Comparison of ENCODE assay signal across 1 cellular context in the genomic region with DNA sequence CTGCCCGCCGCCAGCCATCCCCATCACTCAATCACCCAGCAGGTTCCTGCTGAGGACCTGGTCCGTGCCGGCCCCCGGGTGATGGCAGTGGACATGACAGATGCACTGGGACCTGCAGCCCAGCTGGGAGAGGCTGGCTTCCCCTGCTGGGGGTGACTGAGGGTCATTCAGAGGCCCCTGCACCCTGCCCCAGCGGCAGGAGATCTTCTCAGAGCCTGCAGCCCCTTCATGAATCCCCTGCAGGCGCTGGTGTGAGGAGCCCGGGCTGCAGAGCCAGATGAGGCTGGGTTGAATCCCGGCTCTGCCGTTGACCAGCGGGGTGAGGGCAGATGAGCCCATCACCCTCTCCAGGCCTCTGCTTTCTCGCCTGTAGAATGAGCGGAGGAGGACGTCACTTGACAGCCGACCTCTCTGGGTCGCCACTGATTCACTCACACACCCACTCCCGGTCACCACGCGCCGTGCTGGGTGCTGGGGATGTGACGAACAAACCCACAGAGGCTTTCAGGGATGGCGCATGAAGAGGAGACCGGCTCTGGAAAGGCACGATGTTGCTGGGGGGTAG.
A peak's percentile ranks its signal among the peaks of the same experiment; 100 is the strongest.
TF ChIP-seq lines count a peak whose summit lies in the region.

No MANE protein-coding gene starts in this region.

TF ChIP-seq in K562, 482 proteins besides CTCF, POLR2A, EP300 and RAD21:
- TF ChIP-seq, protein P1, sequence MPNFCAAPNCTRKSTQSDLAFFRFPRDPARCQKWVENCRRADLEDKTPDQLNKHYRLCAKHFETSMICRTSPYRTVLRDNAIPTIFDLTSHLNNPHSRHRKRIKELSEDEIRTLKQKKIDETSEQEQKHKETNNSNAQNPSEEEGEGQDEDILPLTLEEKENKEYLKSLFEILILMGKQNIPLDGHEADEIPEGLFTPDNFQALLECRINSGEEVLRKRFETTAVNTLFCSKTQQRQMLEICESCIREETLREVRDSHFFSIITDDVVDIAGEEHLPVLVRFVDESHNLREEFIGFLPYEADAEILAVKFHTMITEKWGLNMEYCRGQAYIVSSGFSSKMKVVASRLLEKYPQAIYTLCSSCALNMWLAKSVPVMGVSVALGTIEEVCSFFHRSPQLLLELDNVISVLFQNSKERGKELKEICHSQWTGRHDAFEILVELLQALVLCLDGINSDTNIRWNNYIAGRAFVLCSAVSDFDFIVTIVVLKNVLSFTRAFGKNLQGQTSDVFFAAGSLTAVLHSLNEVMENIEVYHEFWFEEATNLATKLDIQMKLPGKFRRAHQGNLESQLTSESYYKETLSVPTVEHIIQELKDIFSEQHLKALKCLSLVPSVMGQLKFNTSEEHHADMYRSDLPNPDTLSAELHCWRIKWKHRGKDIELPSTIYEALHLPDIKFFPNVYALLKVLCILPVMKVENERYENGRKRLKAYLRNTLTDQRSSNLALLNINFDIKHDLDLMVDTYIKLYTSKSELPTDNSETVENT (CRISPR knock-in tag; IDR thresholded peaks at IDR 0.05): no peak
- TF ChIP-seq, protein P2, sequence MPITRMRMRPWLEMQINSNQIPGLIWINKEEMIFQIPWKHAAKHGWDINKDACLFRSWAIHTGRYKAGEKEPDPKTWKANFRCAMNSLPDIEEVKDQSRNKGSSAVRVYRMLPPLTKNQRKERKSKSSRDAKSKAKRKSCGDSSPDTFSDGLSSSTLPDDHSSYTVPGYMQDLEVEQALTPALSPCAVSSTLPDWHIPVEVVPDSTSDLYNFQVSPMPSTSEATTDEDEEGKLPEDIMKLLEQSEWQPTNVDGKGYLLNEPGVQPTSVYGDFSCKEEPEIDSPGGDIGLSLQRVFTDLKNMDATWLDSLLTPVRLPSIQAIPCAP (CRISPR knock-in tag; IDR thresholded peaks at IDR 0.05; ENCODE audit: borderline replicate concordance): no peak
- TF ChIP-seq EGR1 (conservative IDR thresholded peaks at IDR 0.05) (0 out of 2 replicates have a peak, but pooled peaks have one; percentile 21), SMAD1 (IDR thresholded peaks at IDR 0.05; ENCODE audit: low read depth, low read length, partially characterized antibody) (no peak)
TF ChIP-seq in K562: peak in this region for 1.
